ENCODE assay signal across 9 cellular contexts in genomic region chr9:100324594-100325200, GRCh38. TPM values are rescaled to one million over a fixed set of nuclear protein-coding genes. Genes with fewer than 3 reads are reported as not detected.
DNase-seq lines count a peak whose midpoint lies in the region; ATAC-seq and TF ChIP-seq lines count a peak whose summit lies in the region.
"Had no signal": no experiment of that assay in that cellular context is flagged by ENCODE, and none has a peak within 500 bp of the region (broad histone marks: within the 10 kb centered on the region; RNA-seq: fewer than 3 reads in every experiment).

No MANE protein-coding gene starts in this region.

- H3K36me3 ChIP-seq in DOHH2 (ENCODE audit: control insufficient read depth, low read length) (peaks cover 88% of the 10 kb centered on the region), lower lobe of right lung (peaks cover 63% of the 10 kb centered on the region)

- H3K27me3 ChIP-seq in DOHH2 (ENCODE audit: control insufficient read depth, low read length), result no peaks in the 10 kb centered on the region
- H3K27me3 ChIP-seq in lower lobe of right lung (ENCODE audit: low read depth), result no peaks in the 10 kb centered on the region
- H3K27me3 ChIP-seq: neutrophil had no signal

- H3K4me2 ChIP-seq in DOHH2 (ENCODE audit: low read length), result no peak overlapping the region

- H3K9me3 ChIP-seq in DOHH2 (ENCODE audit: control insufficient read depth, insufficient read depth, low read length) (no peaks in the 10 kb centered on the region), lower lobe of right lung (no peaks in the 10 kb centered on the region)
- H3K9me3 ChIP-seq: neutrophil had no signal

- peaks cover 45% of the 10 kb centered on the region for H3K79me2 ChIP-seq in DOHH2 (ENCODE audit: control insufficient read depth, low read length)

- H3K4me3 ChIP-seq in DOHH2 (ENCODE audit: low read length) (no peak overlapping the region), astrocyte of the spinal cord (ENCODE audit: low read depth, low read length) (no peak overlapping the region), lower lobe of right lung (no peak overlapping the region)

- intact Hi-C loops in lower lobe of right lung (cut with DNase I), result no loop called here

- H3K27ac ChIP-seq in DOHH2 (ENCODE audit: low read depth, low read length) (no peak overlapping the region), lower lobe of right lung (no peak overlapping the region)
- H3K27ac ChIP-seq: neutrophil had no signal

- peaks cover 14% of the 10 kb centered on the region; the same call in 1 of the 2 replicates for H3F3A ChIP-seq in DOHH2 (ENCODE audit: control insufficient read depth, insufficient read depth)

- peak; percentile 26 for DNase-seq in M059J (ENCODE audit: low read depth)
- DNase-seq in astrocyte of the spinal cord (ENCODE audit: low read depth, low spot score), result peak; percentile 61
- no peak for DNase-seq in lower lobe of right lung
- DNase-seq in activated effector memory CD4-positive, alpha-beta T cell treated with anti-CD3 and anti-CD28 coated beads, Interleukin-2, amount 50 U/mL, for 16 hours, result no peak
- no peak for DNase-seq in activated CD4-positive, CD25-positive, alpha-beta regulatory T cell treated with anti-CD3 and anti-CD28 coated beads, Interleukin-2, amount 50 U/mL, for 72 hours
- no peak for DNase-seq in NCI-H187 (lab: John Stamatoyannopoulos, UW)

- in situ Hi-C loops in astrocyte of the spinal cord (cut with HindIII; ENCODE audit: low sequenced_read_pairs), result no loop called here

- TF ChIP-seq CTCF in DOHH2 (IDR thresholded peaks at IDR 0.05; ENCODE audit: low read depth, low read length, poor library complexity, severe bottlenecking) (peak; percentile 50), astrocyte of the spinal cord (IDR thresholded peaks at IDR 0.05; ENCODE audit: low read depth, low read length) (peak; percentile 44), lower lobe of right lung (IDR thresholded peaks at IDR 0.05) (peak; percentile 51)

- H4K20me1 ChIP-seq in DOHH2 (ENCODE audit: control insufficient read depth, insufficient read depth, low read depth, low read length), result peaks cover 8% of the 10 kb centered on the region; the same call in 1 of the 2 replicates

- no peaks in the 10 kb centered on the region for H3K4me1 ChIP-seq in DOHH2 (ENCODE audit: control insufficient read depth, low read length)
- no peaks in the 10 kb centered on the region for H3K4me1 ChIP-seq in lower lobe of right lung

- H3K9me2 ChIP-seq in DOHH2 (replicated peaks; ENCODE audit: control insufficient read depth, low read length), result no peaks in the 10 kb centered on the region

- ATAC-seq in lower lobe of right lung (no peak), GM21528 (IDR thresholded peaks at IDR 0.05; ENCODE audit: low FRiP score, unreplicated experiment) (no peak)

RNA-seq across cellular contexts. Expression of gene TEX10, which starts 28.0 kb away (rescaled TPM):
- total RNA-seq in M059J (2014; rRNA removed; shearing (Covaris generic)), result 28.6 and 35.2 TPM in 2 replicates
- total RNA-seq in lower lobe of right lung, result 10.5 TPM

Comparison
In these comparisons a context has a peak if more than half of its experiments do, and no peak if none do; other contexts are left out.
1. DNase-seq: peak in M059J (single experiment) and astrocyte of the spinal cord (single experiment); none in lower lobe of right lung (single experiment), activated effector memory CD4-positive, alpha-beta T cell treated with anti-CD3 and anti-CD28 coated beads, Interleukin-2, amount 50 U/mL, for 16 hours (single experiment), activated CD4-positive, CD25-positive, alpha-beta regulatory T cell treated with anti-CD3 and anti-CD28 coated beads, Interleukin-2, amount 50 U/mL, for 72 hours (single experiment) and NCI-H187 (0 of 2).
2. Peak in every context shown above with its lines, with median percentiles within 50 percentile points of each other: CTCF ChIP-seq.